13 cellular contexts compared by ENCODE assay signal in genomic region chr22:42632096-42632495, GRCh38. TPM values are rescaled to one million over a fixed set of nuclear protein-coding genes. Genes with fewer than 3 reads are reported as not detected.
DNase-seq lines count a peak whose midpoint lies in the region; ATAC-seq and TF ChIP-seq lines count a peak whose summit lies in the region.
"Had no signal": no experiment of that assay in that cellular context is flagged by ENCODE, and none has a peak within 500 bp of the region (broad histone marks: within the 10 kb centered on the region; RNA-seq: fewer than 3 reads in every experiment).

No MANE protein-coding gene starts in this region.

- H3K27ac Mint-ChIP-seq in CD14-positive monocyte (no peak overlapping the region), chondrocyte (ENCODE audit: unreplicated experiment) (peak overlapping the region; percentile 45), neural crest cell (ENCODE audit: unreplicated experiment) (no peak overlapping the region)
- H3K27ac Mint-ChIP-seq: activated T-cell treated with anti-CD3 and anti-CD28 coated beads, Interleukin-2, amount 50 U/mL, for 72 hours; immature natural killer cell had no signal

- H3K4me1 ChIP-seq in mucosa of descending colon (ENCODE audit: low read depth) = no peaks in the 10 kb centered on the region

- no peak overlapping the region for H3K4me3 Mint-ChIP-seq in CD14-positive monocyte
- H3K4me3 Mint-ChIP-seq in chondrocyte (ENCODE audit: unreplicated experiment) = no peak overlapping the region
- no peak overlapping the region for H3K4me3 Mint-ChIP-seq in neural crest cell
- H3K4me3 Mint-ChIP-seq: activated T-cell treated with anti-CD3 and anti-CD28 coated beads, Interleukin-2, amount 50 U/mL, for 72 hours; immature natural killer cell had no signal

- peaks cover under 1% of the 10 kb centered on the region for H3K36me3 ChIP-seq in mucosa of descending colon (ENCODE audit: low read depth)

- H3K27me3 Mint-ChIP-seq in CD14-positive monocyte (ENCODE audit: low read depth in 3 of 3) (peaks cover 0 to 3% (median 0%) of the 10 kb centered on the region in 3 donors), chondrocyte (ENCODE audit: low read depth) (no peaks in the 10 kb centered on the region), neural crest cell (ENCODE audit: low read depth) (no peaks in the 10 kb centered on the region)

- peaks cover 68 to 97% of the 10 kb centered on the region in 2 donors for H3K36me3 Mint-ChIP-seq in CD14-positive monocyte
- peaks cover 24% of the 10 kb centered on the region for H3K36me3 Mint-ChIP-seq in chondrocyte (ENCODE audit: low read depth)
- H3K36me3 Mint-ChIP-seq in neural crest cell (ENCODE audit: low read depth) = peaks cover 2% of the 10 kb centered on the region

- H3K4me1 Mint-ChIP-seq in CD14-positive monocyte (no peaks in the 10 kb centered on the region), chondrocyte (ENCODE audit: low read depth) (peaks cover 21% of the 10 kb centered on the region), neural crest cell (no peaks in the 10 kb centered on the region)

- H3K9me3 Mint-ChIP-seq in CD14-positive monocyte = no peaks in the 10 kb centered on the region
- no peaks in the 10 kb centered on the region for H3K9me3 Mint-ChIP-seq in chondrocyte (ENCODE audit: low read depth)
- no peaks in the 10 kb centered on the region for H3K9me3 Mint-ChIP-seq in neural crest cell
- H3K9me3 Mint-ChIP-seq: activated T-cell treated with anti-CD3 and anti-CD28 coated beads, Interleukin-2, amount 50 U/mL, for 72 hours; immature natural killer cell had no signal

- DNase-seq in CD14-positive monocyte (ENCODE audit: low spot score) (no peak), HFF-Myc (ENCODE audit: extremely low read depth, low read depth) (no peak), chondrocyte (ENCODE audit: low spot score) (no peak), neural crest cell (ENCODE audit: low read depth, low spot score) (no peak), mucosa of descending colon (no peak), activated gamma-delta T cell treated with Interleukin-2 at 50 U/mL for 16 hours (no peak)
- no peak for DNase-seq in activated CD4-positive, alpha-beta T cell treated with anti-CD3 and anti-CD28 coated beads, Interleukin-2, amount 50 U/mL, for 1 hour
- DNase-seq: activated T-cell treated with anti-CD3 and anti-CD28 coated beads, Interleukin-2, amount 50 U/mL, for 72 hours; DMS53; immature natural killer cell; NCI-H1048 had no signal

- ATAC-seq in GM18519 (IDR thresholded peaks at IDR 0.05; ENCODE audit: low FRiP score, unreplicated experiment) (no peak), mucosa of descending colon (no peak)
- ATAC-seq: activated T-cell treated with anti-CD3 and anti-CD28 coated beads, Interleukin-2, amount 50 U/mL, for 72 hours had no signal

- H3K4me3 ChIP-seq in HFF-Myc (replicated peaks; ENCODE audit: low read depth, low read length) (no peak overlapping the region), mucosa of descending colon (no peak overlapping the region)
- H3K4me3 ChIP-seq: suprapubic skin had no signal

- TF ChIP-seq CTCF in CD14-positive monocyte (IDR thresholded peaks at IDR 0.05) (peak; percentile 28), HFF-Myc (IDR thresholded peaks at IDR 0.05; ENCODE audit: low read depth, low read length, missing control alignments) (peak; percentile 52), chondrocyte (IDR thresholded peaks at IDR 0.05) (peak; percentile 67), neural crest cell (conservative IDR thresholded peaks at IDR 0.05) (peak; percentile 49), mucosa of descending colon (IDR thresholded peaks at IDR 0.05) (no peak)

- H3K9me3 ChIP-seq in mucosa of descending colon = no peaks in the 10 kb centered on the region
- H3K9me3 ChIP-seq: suprapubic skin had no signal

- intact Hi-C loops in CD14-positive monocyte (cut with micrococcal nuclease) = no loop called here
- intact Hi-C loops in mucosa of descending colon (cut with DNase I, micrococcal nuclease) = no loop called here

RNA-seq across cellular contexts. Expression of gene ATP5MGL, which starts 8.3 kb away (rescaled TPM):
- polyA plus RNA-seq in CD14-positive monocyte = under 1 TPM in 1 of 2 donors, not detected in 1; 0.26 TPM
- total RNA-seq in chondrocyte (0.85 to 1.8 TPM in 2 of 3 replicates, not detected in the other), neural crest cell (0.66 and 1.3 TPM in 2 replicates), mucosa of descending colon (1 to 10 TPM in 2 of 3 donors, under 1 TPM in 1; 0.92 to 1.7 (median 1.2) TPM)

RNA-seq across cellular contexts. Expression of gene CYB5R3, which starts 17.1 kb away (rescaled TPM):
- polyA plus RNA-seq in CD14-positive monocyte = 10 to 100 TPM; 54.0 to 76.4 TPM
- 279 to 383 TPM (median 382 TPM) in 3 replicates for total RNA-seq in chondrocyte
- total RNA-seq in neural crest cell = 105 and 106 TPM in 2 replicates
- 100 to 1,000 TPM; 139 to 211 (median 176) TPM for total RNA-seq in mucosa of descending colon

RNA-seq across cellular contexts. Expression of gene POLDIP3, which starts 17.4 kb away (rescaled TPM):
- polyA plus RNA-seq in CD14-positive monocyte = 10 to 100 TPM; 53.8 to 55.3 TPM
- total RNA-seq in chondrocyte (47.3 to 49.2 TPM (median 48.0 TPM) in 3 replicates), neural crest cell (110 and 114 TPM in 2 replicates), mucosa of descending colon (10 to 100 TPM; 58.6 to 65.8 (median 65.0) TPM)
